In the genomic region with DNA sequence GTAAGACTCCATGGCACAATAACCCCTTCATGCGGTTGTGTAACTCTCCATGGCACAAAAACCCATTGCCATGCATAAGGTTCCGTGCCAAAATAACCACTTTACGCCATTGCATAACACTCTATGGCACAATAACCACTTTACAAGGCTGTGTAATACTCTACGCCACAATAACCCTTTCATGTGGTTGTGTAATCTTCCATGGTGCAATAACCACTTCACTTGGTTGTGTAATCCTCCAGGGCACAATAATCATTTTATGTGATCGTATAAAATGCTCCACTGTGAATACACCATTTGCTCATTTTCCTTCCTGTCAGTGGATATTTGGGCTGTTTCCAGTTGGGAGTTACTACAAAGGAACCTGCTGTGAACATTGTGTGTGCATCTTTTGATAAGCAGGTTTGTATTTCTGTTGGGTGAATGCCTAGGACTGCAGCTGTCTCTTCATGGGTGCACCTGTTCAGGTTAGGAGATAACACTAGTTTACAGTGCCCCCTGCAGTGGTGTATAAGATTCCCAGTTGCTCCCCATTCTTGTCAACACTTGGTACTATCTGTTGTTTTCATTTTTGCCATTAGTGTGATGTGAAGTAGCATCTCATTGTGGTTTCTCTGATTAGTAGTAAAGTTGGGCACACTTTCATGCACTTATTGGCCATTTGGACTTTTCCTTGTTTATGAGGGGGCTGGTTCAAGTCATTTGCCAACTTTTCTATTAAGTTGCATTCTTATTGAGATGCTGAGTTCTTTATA, we compare ENCODE assay signal across 1 cellular context.
TF ChIP-seq lines count a peak whose summit lies in the region.

No MANE protein-coding gene starts in this region.

TF ChIP-seq in HepG2, 621 proteins besides CTCF, POLR2A, EP300 and RAD21:
- no peak for TF ChIP-seq ZNF484 (CRISPR knock-in tag; IDR thresholded peaks at IDR 0.05; ENCODE audit: borderline replicate concordance, low read depth)
- peak; percentile 74 for TF ChIP-seq CEBPB (IDR thresholded peaks at IDR 0.05; ENCODE audit: borderline replicate concordance, low read depth, low read length)
- no peak for TF ChIP-seq HOXA3 (CRISPR knock-in tag; IDR thresholded peaks at IDR 0.05)
- peak; percentile 91 for TF ChIP-seq ZNF7 (CRISPR knock-in tag; IDR thresholded peaks at IDR 0.05)
